Comparison of ENCODE assay signal across 27 cellular contexts in the genomic region with DNA sequence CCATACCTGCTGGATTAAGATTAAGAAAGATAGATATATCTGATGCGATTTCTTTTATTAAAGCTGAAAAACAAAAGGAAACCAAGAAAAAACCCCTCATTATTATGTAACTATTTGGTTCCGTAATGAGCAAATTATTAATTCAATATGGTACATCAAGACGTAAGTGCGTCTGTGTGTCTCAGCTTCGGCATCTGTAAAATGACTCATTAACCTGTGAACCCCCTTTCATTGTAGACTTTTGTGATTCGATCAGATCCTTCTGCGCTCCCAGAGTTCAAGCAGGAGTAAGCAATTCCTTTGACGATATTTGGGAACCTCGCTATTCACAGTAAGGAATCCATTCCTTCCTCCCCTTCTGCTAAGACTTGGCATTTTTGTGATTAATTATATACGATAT.
"Had no signal": no experiment of that assay in that cellular context is flagged by ENCODE, and none has a peak within 500 bp of the region (broad histone marks: within the 10 kb centered on the region; RNA-seq: fewer than 3 reads in every experiment).

No MANE protein-coding gene starts in this region.

- H3K4me3 Mint-ChIP-seq: activated CD4-positive, alpha-beta T cell treated with anti-CD3 and anti-CD28 coated beads for 36 hours; activated CD8-positive, alpha-beta T cell treated with anti-CD3 and anti-CD28 coated beads for 36 hours; activated naive CD4-positive, alpha-beta T cell treated with anti-CD3 and anti-CD28 coated beads, Interleukin-2, amount 10 ng/mL, durations not matched to agents 7 days and 5 days; activated naive CD8-positive, alpha-beta T cell treated with anti-CD3 and anti-CD28 coated beads for 36 hours; activated T-cell treated with anti-CD3 and anti-CD28 coated beads, Interleukin-2, amount 50 U/mL, for 72 hours had no signal

- H3K9me3 Mint-ChIP-seq: activated naive CD4-positive, alpha-beta T cell treated with anti-CD3 and anti-CD28 coated beads, Interleukin-2, amount 10 ng/mL, durations not matched to agents 7 days and 5 days; activated T-helper 2 cell treated with anti-CD3 and anti-CD28 coated beads, Interferon-gamma antibody, Interleukin-2, Interleukin-4, amounts not matched to agents 10 μg/mL and 5 μg/mL and 100 μg/mL, durations not matched to agents 14 hours and 24 hours and 36 hours had no signal

- H3K4me1 ChIP-seq: adrenal gland, SJCRH30 had no signal

- H3K9ac ChIP-seq: SK-N-SH had no signal

- DNase-seq: activated CD4-positive, alpha-beta T cell treated with anti-CD3 and anti-CD28 coated beads for 36 hours; activated CD4-positive, alpha-beta T cell treated with anti-CD3 and anti-CD28 coated beads, Interleukin-2, amount 50 U/mL, for 1 hour; activated CD8-positive, alpha-beta memory T cell treated with anti-CD3 and anti-CD28 coated beads, Interleukin-2, amount 50 U/mL, for 4 hours; activated CD8-positive, alpha-beta T cell treated with anti-CD3 and anti-CD28 coated beads for 36 hours; activated gamma-delta T cell treated with Interleukin-2 at 50 U/mL for 16 hours; activated naive CD4-positive, alpha-beta T cell treated with anti-CD3 and anti-CD28 coated beads, Interleukin-2, amount 10 ng/mL, durations not matched to agents 7 days and 5 days; activated naive CD8-positive, alpha-beta T cell treated with anti-CD3 and anti-CD28 coated beads for 36 hours; activated T-cell treated with anti-CD3 and anti-CD28 coated beads, Interleukin-2, amount 50 U/mL, for 72 hours; adrenal gland; IMR-90; Kasumi-1; KBM-7; NCI-H1048; NCI-H146; NCI-H187 treated with DMSO at 0.1 percent for 48 hours; NCI-H2081 treated with DMSO at 0.1 percent for 48 hours; NCI-H2171; NCI-H226; NCI-H526 treated with DMSO at 0.1 percent for 48 hours; NCI-H82; Right ventricle myocardium superior; SJCRH30; SK-N-SH; T-helper 1 cell; WERI-Rb-1 had no signal

- ATAC-seq: activated CD4-positive, alpha-beta T cell treated with anti-CD3 and anti-CD28 coated beads for 36 hours; activated CD8-positive, alpha-beta T cell treated with anti-CD3 and anti-CD28 coated beads for 36 hours; activated T-cell treated with anti-CD3 and anti-CD28 coated beads, Interleukin-2, amount 50 U/mL, for 72 hours had no signal

- H3K4me3 ChIP-seq: adrenal gland, SJCRH30 had no signal

- H3K9me3 ChIP-seq: adrenal gland, SJCRH30 had no signal

- H3K27me3 ChIP-seq: adrenal gland, SJCRH30 had no signal

- H3K27ac ChIP-seq: adrenal gland, RWPE1, SJCRH30, WERI-Rb-1 had no signal

- H3K4me2 ChIP-seq: SK-N-SH had no signal

- H3K4me1 Mint-ChIP-seq: activated CD4-positive, alpha-beta T cell treated with anti-CD3 and anti-CD28 coated beads for 36 hours; activated naive CD4-positive, alpha-beta T cell treated with anti-CD3 and anti-CD28 coated beads, Interleukin-2, amount 10 ng/mL, durations not matched to agents 7 days and 5 days; activated naive CD8-positive, alpha-beta T cell treated with anti-CD3 and anti-CD28 coated beads for 36 hours had no signal

- H3K27ac Mint-ChIP-seq: activated CD4-positive, alpha-beta T cell treated with anti-CD3 and anti-CD28 coated beads for 36 hours; activated CD8-positive, alpha-beta T cell treated with anti-CD3 and anti-CD28 coated beads for 36 hours; activated naive CD4-positive, alpha-beta T cell treated with anti-CD3 and anti-CD28 coated beads, Interleukin-2, amount 10 ng/mL, durations not matched to agents 7 days and 5 days; activated naive CD8-positive, alpha-beta T cell treated with anti-CD3 and anti-CD28 coated beads for 36 hours; activated T-cell treated with anti-CD3 and anti-CD28 coated beads, Interleukin-2, amount 50 U/mL, for 72 hours; activated T-helper 2 cell treated with anti-CD3 and anti-CD28 coated beads, Interferon-gamma antibody, Interleukin-2, Interleukin-4, amounts not matched to agents 10 μg/mL and 5 μg/mL and 100 μg/mL, durations not matched to agents 14 hours and 24 hours and 36 hours had no signal

- H3K36me3 ChIP-seq: adrenal gland, SJCRH30, WERI-Rb-1 had no signal

- H3K36me3 Mint-ChIP-seq: activated naive CD4-positive, alpha-beta T cell treated with anti-CD3 and anti-CD28 coated beads, Interleukin-2, amount 10 ng/mL, durations not matched to agents 7 days and 5 days; activated naive CD8-positive, alpha-beta T cell treated with anti-CD3 and anti-CD28 coated beads for 36 hours had no signal
